Comparison of ENCODE assay signal across 8 cellular contexts in the genomic region with DNA sequence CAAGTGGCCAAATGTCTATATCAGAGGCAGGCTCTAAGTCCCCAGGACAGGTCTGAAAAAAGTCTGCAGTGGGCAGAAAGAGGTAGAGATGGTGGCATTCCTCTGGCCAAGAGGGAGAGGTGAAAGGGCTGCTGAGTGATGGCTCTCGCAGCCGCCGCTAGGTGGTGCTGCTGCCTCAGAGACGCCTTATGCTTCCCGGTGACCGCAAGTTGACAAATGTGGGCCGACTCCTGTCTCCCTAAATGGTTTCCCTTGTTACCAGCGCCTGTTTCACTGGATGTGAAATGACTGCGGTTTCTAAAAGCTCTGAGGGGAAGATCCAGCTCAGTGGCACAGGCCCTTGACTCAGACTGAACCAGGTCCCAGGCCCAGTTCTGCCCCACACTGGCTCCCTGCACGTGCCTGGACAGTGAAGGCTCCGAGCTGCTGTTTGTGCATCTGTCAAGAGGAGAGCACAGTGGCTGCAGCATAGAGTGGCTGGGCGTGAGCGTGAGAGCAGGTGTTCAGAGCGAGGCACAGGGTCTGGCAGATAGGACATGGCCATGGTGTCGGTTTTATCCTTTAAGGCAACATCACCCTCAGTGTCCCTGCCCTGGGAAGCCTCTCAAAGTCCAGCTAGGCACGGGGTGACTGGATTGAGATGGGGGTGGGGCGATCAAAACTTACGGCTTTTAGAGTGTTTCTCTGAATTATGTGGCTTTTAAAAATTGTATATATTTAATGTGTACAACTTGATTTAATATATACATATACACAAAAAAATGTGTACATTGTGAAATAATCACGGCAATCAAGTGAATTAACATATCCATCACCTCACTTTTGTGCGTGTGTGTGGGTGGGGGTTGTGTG. TPM values are rescaled to one million over a fixed set of nuclear protein-coding genes. Genes with fewer than 3 reads are reported as not detected.
DNase-seq lines count a peak whose midpoint lies in the region; ATAC-seq and TF ChIP-seq lines count a peak whose summit lies in the region.

No MANE protein-coding gene starts in this region.

- DNase-seq in CD4-positive, alpha-beta T cell = peak; percentile 65 to 86 (median 76)
- DNase-seq in LoVo (ENCODE audit: low spot score) (peak; percentile 76), SJCRH30 (peak; percentile 79 to 91), activated gamma-delta T cell (lab: John Stamatoyannopoulos, UW) (peak; percentile 54), foreskin fibroblast (peak; percentile 79 to 93), osteoblast (ENCODE audit: insufficient read length, low spot score, missing footprints) (peak; percentile 94)

- POLR2A ChIA-PET in CD4-positive, alpha-beta T cell (lab: Charles Lee) = interaction anchor here (0.7 to 4.2 kb wide), 7 partner anchors 19 to 657 kb away, joined by 3 to 43 read pairs (median 5); a partner anchor contains a TSS

- H3K36me3 Mint-ChIP-seq in CD4-positive, alpha-beta T cell (ENCODE audit: low read depth) = peaks cover 56% of the 10 kb centered on the region

- CTCF ChIA-PET in CD4-positive, alpha-beta T cell (lab: Charles Lee) = interaction anchor here (0.7 to 4.0 kb wide), 18 partner anchors 10 to 750 kb away, joined by 3 to 50 read pairs (median 4); a partner anchor contains a TSS

- peaks cover 3% of the 10 kb centered on the region for H3K79me2 ChIP-seq in osteoblast (ENCODE audit: insufficient read depth, low read length)

- 52% methylated on average over 20 of the region's 20 CpGs for WGBS in thymus

- H4K20me1 ChIP-seq in osteoblast (ENCODE audit: insufficient read depth, low read length) = peaks cover 16% of the 10 kb centered on the region

- no peaks in the 10 kb centered on the region for H3K9me3 ChIP-seq in CD4-positive, alpha-beta T cell (ENCODE audit: control insufficient read depth, low read length)
- H3K9me3 ChIP-seq in SJCRH30 (replicated peaks) = no peaks in the 10 kb centered on the region
- no peaks in the 10 kb centered on the region for H3K9me3 ChIP-seq in osteoblast (ENCODE audit: low read depth, low read length)
- H3K9me3 ChIP-seq in thymus (ENCODE audit: control insufficient read depth) = no peaks in the 10 kb centered on the region

- H3K4me1 ChIP-seq in SJCRH30 (peaks cover 10% of the 10 kb centered on the region), osteoblast (ENCODE audit: insufficient read depth, low read length) (peaks cover 21% of the 10 kb centered on the region), thymus (ENCODE audit: control insufficient read depth, insufficient read depth, low read length) (peaks cover 3% of the 10 kb centered on the region)

- TF ChIP-seq CTCF in CD4-positive, alpha-beta T cell (IDR thresholded peaks at IDR 0.05) = peak; percentile 99
- TF ChIP-seq CTCF in foreskin fibroblast (IDR thresholded peaks at IDR 0.05; ENCODE audit: low read depth, low read length) (peak; percentile 97), osteoblast (IDR thresholded peaks at IDR 0.05; ENCODE audit: extremely low read depth, low read depth, low read length) (peak; percentile 98)

- peaks cover 30% of the 10 kb centered on the region for H3K4me1 Mint-ChIP-seq in CD4-positive, alpha-beta T cell (ENCODE audit: low read depth)

- H3K4me3 ChIP-seq in SJCRH30 = no peak overlapping the region
- no peak overlapping the region for H3K4me3 ChIP-seq in foreskin fibroblast (ENCODE audit: low read depth in 1 of 2, low read length in 2 of 2)
- H3K4me3 ChIP-seq in osteoblast (ENCODE audit: insufficient read depth, low read length) = peak overlapping the region; percentile 40
- H3K4me3 ChIP-seq in thymus (ENCODE audit: low read length) = no peak overlapping the region

- H3K9me3 Mint-ChIP-seq in CD4-positive, alpha-beta T cell = no peaks in the 10 kb centered on the region

- peak overlapping the region; percentile 68 for H2AFZ ChIP-seq in osteoblast (ENCODE audit: low read length)

- H3K27ac ChIP-seq in CD4-positive, alpha-beta T cell (ENCODE audit: low read depth, low read length) = no peak overlapping the region
- no peak overlapping the region for H3K27ac ChIP-seq in SJCRH30
- peak overlapping the region; percentile 29 for H3K27ac ChIP-seq in osteoblast (ENCODE audit: low read depth, low read length)
- H3K27ac ChIP-seq in thymus (ENCODE audit: low read depth) = peak overlapping the region; percentile 53

- ATAC-seq in CD4-positive, alpha-beta T cell (ENCODE audit: poor library complexity) = peak; percentile 49
- peak; percentile 30 for ATAC-seq in GM21423 (IDR thresholded peaks at IDR 0.05; ENCODE audit: unreplicated experiment)

- H3K4me3 Mint-ChIP-seq in CD4-positive, alpha-beta T cell = peak overlapping the region; percentile 38

- no peaks in the 10 kb centered on the region for H3K27me3 Mint-ChIP-seq in CD4-positive, alpha-beta T cell

- H3K36me3 ChIP-seq in SJCRH30 (no peaks in the 10 kb centered on the region; the same call in 1 of the 2 replicates), osteoblast (ENCODE audit: insufficient read depth, low read length) (peaks cover 14% of the 10 kb centered on the region), thymus (ENCODE audit: control insufficient read depth, insufficient read depth) (peaks cover 36% of the 10 kb centered on the region)

- intact Hi-C loops in CD4-positive, alpha-beta T cell (cut with DNase I, micrococcal nuclease) = loop anchor here (1.0 to 10.0 kb wide), 10 partner anchors 291 to 1103 kb away; no protein-coding TSS in a partner anchor

- H3K27me3 ChIP-seq in CD4-positive, alpha-beta T cell (ENCODE audit: control insufficient read depth, insufficient read depth, low read length) = no peaks in the 10 kb centered on the region
- H3K27me3 ChIP-seq in SJCRH30 = no peaks in the 10 kb centered on the region
- no peaks in the 10 kb centered on the region for H3K27me3 ChIP-seq in osteoblast (ENCODE audit: insufficient read depth, low read length)
- no peaks in the 10 kb centered on the region for H3K27me3 ChIP-seq in thymus (ENCODE audit: control insufficient read depth, insufficient read depth)

- peak overlapping the region; percentile 76 for H3K27ac Mint-ChIP-seq in CD4-positive, alpha-beta T cell

- H3K4me2 ChIP-seq in osteoblast (ENCODE audit: insufficient read depth, low read length) = peak overlapping the region; percentile 70

RNA-seq across cellular contexts. Expression of a gene that starts 19.9 kb away (rescaled TPM):
- total RNA-seq in CD4-positive, alpha-beta T cell = 10 to 100 TPM; 21.7 to 22.7 TPM
- 11.7 and 13.1 TPM in 2 replicates for total RNA-seq in SJCRH30 (2014; rRNA removed; shearing (Covaris generic))
- 18.9 and 25.7 TPM in 2 replicates for total RNA-seq in osteoblast
- polyA plus RNA-seq in thymus = 18.8 TPM

RNA-seq across cellular contexts. Expression of a gene that starts 22.0 kb away (rescaled TPM):
- total RNA-seq in CD4-positive, alpha-beta T cell = 1 to 10 TPM; 5.8 to 7.2 TPM
- 27.0 and 27.5 TPM in 2 replicates for total RNA-seq in SJCRH30 (2014; rRNA removed; shearing (Covaris generic))
- total RNA-seq in osteoblast = 32.7 and 34.0 TPM in 2 replicates
- 22.5 TPM for polyA plus RNA-seq in thymus

Comparison
In these comparisons a context has a peak if more than half of its experiments do, and no peak if none do; other contexts are left out.
1. H3K27ac ChIP-seq: peak in osteoblast (single experiment) and thymus (single experiment); none in CD4-positive, alpha-beta T cell (single experiment) and SJCRH30 (single experiment).
2. Peak in every context shown above with its lines, with median percentiles within 50 percentile points of each other: DNase-seq and CTCF ChIP-seq.